In the genomic region with DNA sequence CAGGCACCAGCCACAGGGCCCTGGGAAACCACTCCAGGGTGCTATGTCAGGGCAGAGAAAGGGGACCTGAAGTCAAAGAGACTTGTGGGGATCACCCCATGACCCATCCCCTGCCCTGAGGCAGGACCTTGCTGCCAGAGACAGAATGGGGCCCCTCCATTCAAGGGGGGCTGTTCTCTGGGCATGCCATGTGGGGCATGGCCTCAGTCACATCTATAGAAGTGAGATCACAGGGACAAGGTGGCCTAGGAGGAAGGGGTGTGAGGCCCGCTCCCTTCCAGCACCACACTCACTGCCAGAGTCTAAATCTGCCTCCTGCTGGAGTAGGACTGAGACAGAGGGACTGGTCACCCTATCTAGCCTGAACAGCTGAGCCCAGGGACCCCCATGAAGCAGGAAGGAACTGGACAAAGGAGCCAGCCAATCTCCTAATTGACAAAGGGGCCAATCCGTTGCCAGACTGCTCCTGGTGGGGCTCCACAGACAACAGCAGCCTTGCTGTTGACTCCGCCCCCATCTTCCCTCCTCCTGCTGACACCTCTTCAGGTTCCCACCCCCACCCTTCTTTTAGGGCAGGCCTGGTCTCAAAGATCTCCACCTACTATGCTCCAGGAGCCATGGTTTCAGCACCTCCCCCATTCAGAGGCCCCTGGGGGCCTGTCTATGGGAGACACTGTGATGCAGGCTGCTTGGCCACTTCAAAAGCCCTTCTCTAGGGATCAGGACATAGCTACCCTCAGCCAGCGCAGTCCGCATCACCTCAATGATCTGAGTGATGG, we compare ENCODE assay signal across 1 cellular context.
TF ChIP-seq lines count a peak whose summit lies in the region.

No MANE protein-coding gene starts in this region.

TF ChIP-seq in WTC11, 78 proteins besides CTCF, POLR2A, EP300 and RAD21 (continued from another document):
- no peak for TF ChIP-seq ZSCAN18 (CRISPR knock-in tag; IDR thresholded peaks at IDR 0.05)
- no peak for TF ChIP-seq JAZF1 (CRISPR knock-in tag; IDR thresholded peaks at IDR 0.05)
- TF ChIP-seq, protein P1, sequence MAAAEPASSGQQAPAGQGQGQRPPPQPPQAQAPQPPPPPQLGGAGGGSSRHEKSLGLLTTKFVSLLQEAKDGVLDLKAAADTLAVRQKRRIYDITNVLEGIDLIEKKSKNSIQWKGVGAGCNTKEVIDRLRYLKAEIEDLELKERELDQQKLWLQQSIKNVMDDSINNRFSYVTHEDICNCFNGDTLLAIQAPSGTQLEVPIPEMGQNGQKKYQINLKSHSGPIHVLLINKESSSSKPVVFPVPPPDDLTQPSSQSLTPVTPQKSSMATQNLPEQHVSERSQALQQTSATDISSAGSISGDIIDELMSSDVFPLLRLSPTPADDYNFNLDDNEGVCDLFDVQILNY (CRISPR knock-in tag; IDR thresholded peaks at IDR 0.05): no peak
- TF ChIP-seq, protein P2, sequence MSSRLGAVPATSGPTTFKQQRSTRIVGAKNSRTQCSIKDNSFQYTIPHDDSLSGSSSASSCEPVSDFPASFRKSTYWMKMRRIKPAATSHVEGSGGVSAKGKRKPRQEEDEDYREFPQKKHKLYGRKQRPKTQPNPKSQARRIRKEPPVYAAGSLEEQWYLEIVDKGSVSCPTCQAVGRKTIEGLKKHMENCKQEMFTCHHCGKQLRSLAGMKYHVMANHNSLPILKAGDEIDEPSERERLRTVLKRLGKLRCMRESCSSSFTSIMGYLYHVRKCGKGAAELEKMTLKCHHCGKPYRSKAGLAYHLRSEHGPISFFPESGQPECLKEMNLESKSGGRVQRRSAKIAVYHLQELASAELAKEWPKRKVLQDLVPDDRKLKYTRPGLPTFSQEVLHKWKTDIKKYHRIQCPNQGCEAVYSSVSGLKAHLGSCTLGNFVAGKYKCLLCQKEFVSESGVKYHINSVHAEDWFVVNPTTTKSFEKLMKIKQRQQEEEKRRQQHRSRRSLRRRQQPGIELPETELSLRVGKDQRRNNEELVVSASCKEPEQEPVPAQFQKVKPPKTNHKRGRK (CRISPR knock-in tag; IDR thresholded peaks at IDR 0.05; ENCODE audit: borderline replicate concordance): no peak
- TF ChIP-seq ZNF263 (CRISPR knock-in tag; IDR thresholded peaks at IDR 0.05; ENCODE audit: low read depth): no peak
- no peak for TF ChIP-seq ZNF396 (CRISPR knock-in tag; IDR thresholded peaks at IDR 0.05; ENCODE audit: borderline replicate concordance)
- TF ChIP-seq ZNF423 (CRISPR knock-in tag; IDR thresholded peaks at IDR 0.05): no peak
- TF ChIP-seq NFATC4 (CRISPR knock-in tag; IDR thresholded peaks at IDR 0.05): no peak
- TF ChIP-seq NR3C1 (CRISPR knock-in tag; conservative IDR thresholded peaks at IDR 0.05; ENCODE audit: low read depth): no peak
- no peak for TF ChIP-seq JUN (CRISPR knock-in tag; IDR thresholded peaks at IDR 0.05)
